In the genomic region with DNA sequence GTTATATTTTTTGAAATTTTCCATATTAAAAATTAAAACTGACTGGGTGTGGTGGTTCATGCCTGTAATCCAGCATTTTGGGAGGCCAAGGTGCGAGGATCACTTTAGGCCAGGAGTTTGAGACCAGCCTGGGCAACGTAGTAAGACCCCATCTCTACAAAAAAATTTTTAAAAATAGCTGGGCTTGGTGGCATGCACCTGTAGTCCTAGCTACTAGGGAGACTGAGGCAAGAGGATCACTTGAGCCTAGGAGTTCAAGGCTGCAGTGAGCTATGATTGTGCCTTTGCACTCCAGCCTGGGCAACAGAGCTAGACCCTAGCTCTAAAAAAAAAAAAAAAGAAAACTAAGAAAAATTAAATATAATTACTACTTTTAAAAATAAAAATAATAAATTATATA, we compare ENCODE assay signal across 26 cellular contexts. TPM values are rescaled to one million over a fixed set of nuclear protein-coding genes. Genes with fewer than 3 reads are reported as not detected.
"Had no signal": no experiment of that assay in that cellular context is flagged by ENCODE, and none has a peak within 500 bp of the region (broad histone marks: within the 10 kb centered on the region; RNA-seq: fewer than 3 reads in every experiment).

No MANE protein-coding gene starts in this region.

- H3K4me3 ChIP-seq: SJSA1 had no signal

- H3K9ac ChIP-seq: SK-N-SH had no signal

- H3K27ac ChIP-seq: SJSA1 had no signal

- ATAC-seq: T-cell had no signal

- H3K9me3 ChIP-seq: SJSA1, SK-N-SH had no signal

- H3K4me2 ChIP-seq: SK-N-SH had no signal

- H3K27me3 ChIP-seq: SJSA1 had no signal

- DNase-seq: MV-4-11, NCI-H1048, NCI-H1105, NCI-H1417, NCI-H1436 treated with DMSO at 0.1 percent for 48 hours, NCI-H1694 treated with DMSO at 0.1 percent for 48 hours, NCI-H1930, NCI-H2081, NCI-H2171, NCI-H226, NCI-H446, NCI-H510A, NCI-H524 treated with DMSO at 0.1 percent for 48 hours, NCI-H69, NCI-H774, Right ventricle myocardium superior, RPMI8226, SIG-M5, SK-N-SH, SW 1271, T-cell had no signal

- H3K36me3 ChIP-seq: SJSA1 had no signal

RNA-seq across cellular contexts. Expression of a gene that starts 36.9 kb away (rescaled TPM):
- total RNA-seq: HT1080, LHCN-M2, MCF 10A, Right ventricle myocardium superior, SJSA1 had no signal
- polyA plus RNA-seq: IgD-negative memory B cell had no signal
